In the genomic region with DNA sequence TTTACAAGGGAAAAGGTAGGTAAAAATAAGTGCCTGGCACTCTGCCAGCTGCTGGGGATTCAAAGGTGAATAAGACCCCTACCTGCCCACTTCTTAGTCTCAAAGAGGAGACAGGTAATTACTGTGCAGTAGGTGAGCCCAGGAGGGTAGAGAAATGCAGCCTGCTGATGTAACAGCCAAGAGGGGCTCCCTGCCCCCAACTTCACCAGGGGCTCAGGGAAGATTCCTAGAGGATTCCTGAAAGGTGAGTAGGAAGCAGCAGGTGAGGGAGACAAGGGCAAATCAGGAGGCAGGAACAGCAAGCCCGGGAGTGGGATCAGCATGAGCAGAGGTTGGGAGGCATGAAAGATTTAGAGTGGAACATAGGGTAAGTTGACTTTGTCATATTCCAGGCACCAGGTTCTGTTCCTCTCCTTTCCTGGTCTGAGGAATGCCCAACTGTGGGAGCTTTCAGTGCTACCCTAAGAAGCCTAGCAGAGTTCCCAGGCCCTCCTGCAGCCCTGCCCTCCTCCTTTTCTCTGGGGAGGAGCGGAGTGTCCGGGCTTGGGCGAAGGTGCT, we compare ENCODE assay signal across 19 cellular contexts.
A peak's percentile ranks its signal among the peaks of the same experiment; 100 is the strongest.
DNase-seq lines count a peak whose midpoint lies in the region; ATAC-seq, FAIRE-seq and TF ChIP-seq lines count a peak whose summit lies in the region.
"Had no signal": no experiment of that assay in that cellular context is flagged by ENCODE, and none has a peak within 500 bp of the region (broad histone marks: within the 10 kb centered on the region; RNA-seq: fewer than 3 reads in every experiment).

No MANE protein-coding gene starts in this region.

- H3K27ac ChIP-seq in HepG2 (ENCODE audit: extremely low read length, insufficient read depth, low read length) (no peak overlapping the region), right lobe of liver (no peak overlapping the region), K562 (ENCODE audit: extremely low read depth, low read depth, low read length) (no peak overlapping the region), iPS-18a (ENCODE audit: low read length) (no peak overlapping the region)
- H3K27ac ChIP-seq: coronary artery, lower lobe of right lung, thoracic aorta had no signal

- CTCF ChIA-PET in HepG2 (lab: Yijun Ruan, JAX; ENCODE audit: low intra/inter-chr PET ratio, low total read pairs): interaction anchor here (1.6 to 1.9 kb wide), 2 partner anchors 259 to 517 kb away, joined by 4 to 5 read pairs; a partner anchor contains a TSS
- CTCF ChIA-PET in K562 (lab: Yijun Ruan, JAX; ENCODE audit: low intra/inter-chr PET ratio): no interaction called here

- TF ChIP-seq CTCF in HepG2 (CRISPR knock-in tag; IDR thresholded peaks at IDR 0.05): no peak
- no peak for TF ChIP-seq CTCF in right lobe of liver (IDR thresholded peaks at IDR 0.05)
- TF ChIP-seq CTCF in K562 (IDR thresholded peaks at IDR 0.05 in 2 of 3, conservative IDR thresholded peaks at IDR 0.05 in 1 of 3; ENCODE audit: insufficient read depth in 2 of 3, low read depth in 1 of 3, low read length in 3 of 3): no peak

- no peak for FAIRE-seq in HepG2 (lab: Jason Lieb, UNC)
- no peak for FAIRE-seq in K562 (lab: Jason Lieb, UNC)
- FAIRE-seq: GM12892, urothelium cell line had no signal

- POLR2A ChIA-PET in HepG2 (lab: Yijun Ruan, JAX): no interaction called here
- POLR2A ChIA-PET in K562 (lab: Yijun Ruan, JAX): no interaction called here

- no peak for TF ChIP-seq POLR2A in HepG2 (IDR thresholded peaks at IDR 0.05; ENCODE audit: insufficient read depth in 1 of 2, low read depth in 2 of 2, low read length in 2 of 2)
- no peak for TF ChIP-seq POLR2A in right lobe of liver (IDR thresholded peaks at IDR 0.05)
- no peak for TF ChIP-seq POLR2A in K562 (conservative IDR thresholded peaks at IDR 0.05)

- ATAC-seq in HepG2 (no peak), right lobe of liver (no peak), K562 (no peak), GM21737 (IDR thresholded peaks at IDR 0.05; ENCODE audit: unreplicated experiment) (no peak), HG02759 (IDR thresholded peaks at IDR 0.05; ENCODE audit: unreplicated experiment) (no peak)
- ATAC-seq: activated naive CD8-positive, alpha-beta T cell treated with anti-CD3 and anti-CD28 coated beads, Interleukin-2, amount 50 U/mL, for 24 hours; sciatic nerve had no signal

- in situ Hi-C loops in HepG2 (cut with HindIII; ENCODE audit: extremely low pct_ligation_motif_present, low pct_unique_long_range_greater_than_20kb): loop anchor here (25.0 kb wide), 1 partner anchor 708 kb away; a partner anchor contains a TSS
- in situ Hi-C loops in K562 (cut with MboI): no loop called here

- DNase-seq in HepG2 (ENCODE audit: low spot score) (no peak), right lobe of liver (no peak), K562 (ENCODE audit: extremely low read depth in 1 of 4, low spot score in 3 of 4) (no peak), NCI-H1048 (lab: John Stamatoyannopoulos, UW) (no peak), GOT3 (lab: John Stamatoyannopoulos, UW) (no peak)
- DNase-seq: CD8-positive, alpha-beta memory T cell; DMS 273 treated with DMSO at 0.1 percent for 48 hours; effector memory CD4-positive, alpha-beta T cell; T1000 had no signal

- BruUV-seq in HepG2 (replicated peaks; lab: Mats Ljungman, UMichigan): no TSS peak
- no TSS peak for BruUV-seq in K562 (replicated peaks; lab: Mats Ljungman, UMichigan)

- no peaks in the 10 kb centered on the region for H3K4me1 ChIP-seq in HepG2 (ENCODE audit: insufficient read depth, low read length)
- H3K4me1 ChIP-seq in right lobe of liver: no peaks in the 10 kb centered on the region
- no peaks in the 10 kb centered on the region for H3K4me1 ChIP-seq in K562 (replicated peaks in 1 of 2; ENCODE audit: control insufficient read depth in 2 of 2, insufficient read depth in 2 of 2, low read length in 2 of 2)
- H3K4me1 ChIP-seq in iPS-18a (ENCODE audit: control insufficient read depth, low read depth, low read length): peaks cover 37% of the 10 kb centered on the region
- H3K4me1 ChIP-seq: lower lobe of right lung had no signal

- H3K27me3 ChIP-seq in HepG2 (ENCODE audit: control insufficient read depth in 1 of 2, insufficient read depth in 2 of 2, low read length in 2 of 2) (peaks cover 0 to 3% of the 10 kb centered on the region in 2 experiments; a peak in 1 of 5 replicates), right lobe of liver (no peaks in the 10 kb centered on the region), K562 (ENCODE audit: control insufficient read depth in 2 of 2, insufficient read depth in 2 of 2, low read length in 2 of 2) (peaks cover 0 to 6% of the 10 kb centered on the region in 2 experiments; a peak in 1 of 5 replicates), iPS-18a (ENCODE audit: control insufficient read depth, insufficient read depth, low read length) (no peaks in the 10 kb centered on the region)

- H4K20me1 ChIP-seq in HepG2 (ENCODE audit: insufficient read depth, low read length) (no peaks in the 10 kb centered on the region), K562 (replicated peaks; ENCODE audit: control insufficient read depth, insufficient read depth, low read length) (no peaks in the 10 kb centered on the region)

- 15% methylated on average over 4 of the region's 4 CpGs for WGBS in HepG2 (ENCODE audit: low lambda C conversion rate)
- WGBS in right lobe of liver (ENCODE audit: insufficient coverage, low coverage, low lambda C conversion rate, missing lambda C conversion rate): 35% methylated on average over 2 of the region's 4 CpGs
- 3% methylated on average over 4 of the region's 4 CpGs for WGBS in K562 (ENCODE audit: insufficient coverage, low coverage, missing lambda C conversion rate)

- TF ChIP-seq RAD21 in HepG2 (CRISPR knock-in tag; IDR thresholded peaks at IDR 0.05) (no peak), K562 (CRISPR knock-in tag; conservative IDR thresholded peaks at IDR 0.05 in 1 of 2, IDR thresholded peaks at IDR 0.05 in 1 of 2) (no peak)

- H3K4me3 ChIP-seq in HepG2 (replicated peaks in 1 of 3; ENCODE audit: insufficient read depth in 1 of 3, low read depth in 2 of 3, low read length in 3 of 3) (no peak overlapping the region), right lobe of liver (no peak overlapping the region), K562 (no peak overlapping the region), iPS-18a (ENCODE audit: low read length) (peak overlapping the region; percentile 26)
- H3K4me3 ChIP-seq: coronary artery, lower lobe of right lung, thoracic aorta had no signal

- intact Hi-C loops in HepG2 (cut with micrococcal nuclease; ENCODE audit: unreplicated experiment) (loop anchor here (5.0 to 10.0 kb wide), 2 partner anchors 518 to 736 kb away; no protein-coding TSS in a partner anchor), right lobe of liver (cut with DNase I) (loop anchor here in 1 of 2 donors (5.0 kb wide), 1 partner anchor 258 kb away; a partner anchor contains a TSS), K562 (cut with micrococcal nuclease) (loop anchor here (5.0 kb wide), 1 partner anchor 698 kb away; no protein-coding TSS in a partner anchor)

- TF ChIP-seq EP300 in HepG2 (IDR thresholded peaks at IDR 0.05; ENCODE audit: low read depth in 2 of 2, low read length in 2 of 2) (no peak), HepG2 (CRISPR knock-in tag; IDR thresholded peaks at IDR 0.05; ENCODE audit: borderline replicate concordance) (no peak), K562 (IDR thresholded peaks at IDR 0.05; ENCODE audit: low read length) (no peak)

- no peaks in the 10 kb centered on the region for H3K79me2 ChIP-seq in HepG2 (ENCODE audit: insufficient read depth, low read length)
- no peaks in the 10 kb centered on the region for H3K79me2 ChIP-seq in K562 (ENCODE audit: control insufficient read depth, insufficient read depth, low read length)

- H3K9me1 ChIP-seq in K562 (ENCODE audit: control insufficient read depth, insufficient read depth, low read length): no peaks in the 10 kb centered on the region

- H2AFZ ChIP-seq in HepG2 (ENCODE audit: low read length) (no peak overlapping the region), K562 (ENCODE audit: low read depth, low read length) (no peak overlapping the region)

- H3K36me3 ChIP-seq in HepG2 (replicated peaks in 1 of 2; ENCODE audit: control insufficient read depth in 1 of 2, insufficient read depth in 2 of 2, low read length in 2 of 2) (no peaks in the 10 kb centered on the region), right lobe of liver (no peaks in the 10 kb centered on the region), K562 (ENCODE audit: control insufficient read depth, insufficient read depth, low read length) (no peaks in the 10 kb centered on the region), iPS-18a (ENCODE audit: control insufficient read depth, low read depth, low read length) (no peaks in the 10 kb centered on the region)
- H3K36me3 ChIP-seq: lower lobe of right lung, thoracic aorta had no signal

- H3K4me2 ChIP-seq in HepG2 (ENCODE audit: low read depth, low read length) (no peak overlapping the region), K562 (ENCODE audit: insufficient read depth, low read length) (no peak overlapping the region)

- H3K9me3 ChIP-seq in HepG2 (ENCODE audit: low read length) (no peaks in the 10 kb centered on the region), right lobe of liver (no peaks in the 10 kb centered on the region), K562 (replicated peaks; ENCODE audit: control insufficient read depth, insufficient read depth, low read depth, low read length) (no peaks in the 10 kb centered on the region), iPS-18a (ENCODE audit: control insufficient read depth, low read depth, low read length) (no peaks in the 10 kb centered on the region)
- H3K9me3 ChIP-seq: lower lobe of right lung, thoracic aorta had no signal

- H3K9ac ChIP-seq in HepG2 (ENCODE audit: insufficient read depth, low read depth, low read length): no peak overlapping the region
- no peak overlapping the region for H3K9ac ChIP-seq in K562 (ENCODE audit: insufficient read depth in 1 of 2, low read depth in 2 of 2, low read length in 2 of 2)
- peak overlapping the region; percentile 31 for H3K9ac ChIP-seq in iPS-18a (ENCODE audit: low read length)

TF ChIP-seq in HepG2, 621 proteins besides CTCF, POLR2A, EP300 and RAD21:
- 0 out of 2 replicates have a peak, but pooled peaks have one; percentile 62 for TF ChIP-seq LCORL (IDR thresholded peaks at IDR 0.05)
- TF ChIP-seq LCORL (CRISPR knock-in tag; IDR thresholded peaks at IDR 0.05): no peak
- no peak for TF ChIP-seq SAP130 (CRISPR knock-in tag; IDR thresholded peaks at IDR 0.05; ENCODE audit: low read depth)

TF ChIP-seq in K562, 482 proteins besides CTCF, POLR2A, EP300 and RAD21 (continues in another document):
- TF ChIP-seq NFIX (CRISPR knock-in tag; IDR thresholded peaks at IDR 0.05; ENCODE audit: low read depth): peak; percentile 60
- TF ChIP-seq NR2C2 (CRISPR knock-in tag; IDR thresholded peaks at IDR 0.05): no peak
- no peak for TF ChIP-seq NR2C2 (tag; IDR thresholded peaks at IDR 0.05)
- peak; percentile 88 for TF ChIP-seq NFIC (IDR thresholded peaks at IDR 0.05)
